Comparison of ENCODE assay signal across 8 cellular contexts in genomic region chr3:11271986-11272904, GRCh38.
DNase-seq lines count a peak whose midpoint lies in the region; ATAC-seq and TF ChIP-seq lines count a peak whose summit lies in the region.

Gene ATG7, plus strand, starts transcription at chr3:11272397. Its CDS starts 26,299 bp downstream, at chr3:11298696.

- no peak for TF ChIP-seq CTCF in AG09309 (IDR thresholded peaks at IDR 0.05; ENCODE audit: control insufficient read depth, insufficient read depth, low read depth, low read length, missing control alignments)

- peak within 1 kb of the TSS; percentile 66 for H3K4me3 ChIP-seq in AG09309 (ENCODE audit: control insufficient read depth, low read depth, low read length)

- ATAC-seq in GM19023 (IDR thresholded peaks at IDR 0.05; ENCODE audit: unreplicated experiment) = peak; percentile 96
- peak; percentile 99 for ATAC-seq in HG03280 (IDR thresholded peaks at IDR 0.05; ENCODE audit: unreplicated experiment)

- DNase-seq in AG09309 (ENCODE audit: low read depth) (peak; percentile 76), NCI-H345 treated with DMSO at 0.1 percent for 48 hours (lab: John Stamatoyannopoulos, UW; ENCODE audit: unreplicated experiment) (peak; percentile 80), inferior parietal cortex (ENCODE audit: extremely low spot score) (peak; percentile 97)
- DNase-seq in activated CD4-positive, CD25-positive, alpha-beta regulatory T cell (lab: John Stamatoyannopoulos, UW) = peak; percentile 93 to 96 (median 94)
- DNase-seq in central memory CD4-positive, alpha-beta T cell = peak; percentile 96
- peak; percentile 93 to 96 for DNase-seq in stimulated activated CD4-positive, alpha-beta T cell treated with anti-CD3 and anti-CD28 coated beads, Interleukin-12 subunit alpha, Interleukin-12 subunit beta, amount 100 ng/mL, for 24 hours (ENCODE audit: low read depth in 2 of 2)

Comparison
In these comparisons a context has a peak if more than half of its experiments do, and no peak if none do; other contexts are left out.
1. Peak in every context shown above with its lines: DNase-seq, ATAC-seq and H3K4me3 ChIP-seq.